ENCODE assay signal across 25 cellular contexts in the genomic region with DNA sequence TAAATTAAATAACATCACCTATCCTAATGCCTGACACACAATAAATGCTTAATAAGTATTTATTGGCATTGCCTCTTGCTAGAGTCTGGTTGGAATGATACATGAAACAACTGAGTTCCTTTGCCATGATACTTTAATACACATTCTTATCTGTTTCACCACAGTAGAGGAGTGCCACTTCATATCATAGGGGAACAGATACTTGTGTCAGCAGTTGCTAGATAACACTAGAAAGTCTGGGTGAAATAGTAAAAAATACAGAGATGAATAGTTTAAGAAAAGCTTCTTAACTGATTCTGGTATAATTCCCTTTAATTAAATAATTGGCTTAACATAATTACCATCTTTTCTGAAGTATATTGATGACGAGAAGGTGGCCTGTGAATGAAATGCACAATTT.
DNase-seq lines count a peak whose midpoint lies in the region; ATAC-seq and TF ChIP-seq lines count a peak whose summit lies in the region.
"Had no signal": no experiment of that assay in that cellular context is flagged by ENCODE, and none has a peak within 500 bp of the region (broad histone marks: within the 10 kb centered on the region; RNA-seq: fewer than 3 reads in every experiment).

No MANE protein-coding gene starts in this region.

- H3K9me3 Mint-ChIP-seq in endodermal cell = no peaks in the 10 kb centered on the region
- H3K9me3 Mint-ChIP-seq: CD8-positive, alpha-beta memory T cell had no signal

- peaks cover 36% of the 10 kb centered on the region for H3K4me1 ChIP-seq in cardiac muscle cell (ENCODE audit: low read depth)
- H3K4me1 ChIP-seq in PC-9 (replicated peaks; ENCODE audit: insufficient read depth) = no peaks in the 10 kb centered on the region
- peaks cover 11% of the 10 kb centered on the region for H3K4me1 ChIP-seq in endodermal cell (ENCODE audit: control insufficient read depth, insufficient read depth, low read length)
- peaks cover 56% of the 10 kb centered on the region for H3K4me1 ChIP-seq in neuron (ENCODE audit: insufficient read depth, low read length)
- H3K4me1 ChIP-seq in MM.1S (ENCODE audit: low read length) = no peaks in the 10 kb centered on the region
- H3K4me1 ChIP-seq: BE2C had no signal

- H3K27me3 ChIP-seq in cardiac muscle cell (no peaks in the 10 kb centered on the region), PC-9 (ENCODE audit: insufficient read depth, low read depth) (no peaks in the 10 kb centered on the region), endodermal cell (ENCODE audit: control insufficient read depth, insufficient read depth, low read length, poor library complexity, severe bottlenecking) (no peaks in the 10 kb centered on the region), neuron (ENCODE audit: insufficient read depth, low read length) (no peaks in the 10 kb centered on the region), MM.1S (replicated peaks; ENCODE audit: insufficient read depth, low read length) (no peaks in the 10 kb centered on the region)
- H3K27me3 ChIP-seq: BE2C had no signal

- no peak overlapping the region for H3K4me3 ChIP-seq in cardiac muscle cell
- H3K4me3 ChIP-seq in PC-9 = no peak overlapping the region
- no peak overlapping the region for H3K4me3 ChIP-seq in endodermal cell (ENCODE audit: low read length)
- no peak overlapping the region for H3K4me3 ChIP-seq in neuron (ENCODE audit: low read length)
- no peak overlapping the region for H3K4me3 ChIP-seq in MM.1S (ENCODE audit: low read length)
- H3K4me3 ChIP-seq: GM23248, MG63 had no signal

- POLR2A ChIA-PET in PC-9 (lab: Charles Lee; ENCODE audit: unreplicated experiment) = no interaction called here

- TF ChIP-seq CTCF in cardiac muscle cell (IDR thresholded peaks at IDR 0.05; ENCODE audit: low read depth, low read length) (no peak), PC-9 (conservative IDR thresholded peaks at IDR 0.05) (no peak), endodermal cell (conservative IDR thresholded peaks at IDR 0.05) (no peak), MM.1S (IDR thresholded peaks at IDR 0.05; ENCODE audit: low read length) (no peak)

- H3K4me2 ChIP-seq in PC-9 (no peak overlapping the region), MM.1S (ENCODE audit: low read depth, low read length) (no peak overlapping the region)

- no peaks in the 10 kb centered on the region for H3K9me2 ChIP-seq in PC-9 (ENCODE audit: insufficient read depth)
- H3K9me2 ChIP-seq in MM.1S (replicated peaks; ENCODE audit: insufficient read depth, low read length) = no peaks in the 10 kb centered on the region

- peaks cover 9% of the 10 kb centered on the region for H3K4me1 Mint-ChIP-seq in endodermal cell
- H3K4me1 Mint-ChIP-seq: CD14-positive monocyte; CD8-positive, alpha-beta memory T cell; T-cell had no signal

- H3K9ac ChIP-seq in endodermal cell (ENCODE audit: extremely low read depth, low read length, poor library complexity, severe bottlenecking) = no peak overlapping the region
- H3K9ac ChIP-seq in MM.1S (ENCODE audit: low read length) = no peak overlapping the region
- H3K9ac ChIP-seq: GM23248 had no signal

- no peaks in the 10 kb centered on the region for H3K79me2 ChIP-seq in PC-9 (ENCODE audit: low read depth)
- no peaks in the 10 kb centered on the region for H3K79me2 ChIP-seq in MM.1S (ENCODE audit: low read length)

- no peaks in the 10 kb centered on the region for H4K20me1 ChIP-seq in PC-9 (ENCODE audit: insufficient read depth)
- H4K20me1 ChIP-seq in MM.1S (ENCODE audit: insufficient read depth, low read length) = no peaks in the 10 kb centered on the region

- ATAC-seq in Right ventricle myocardium inferior (no peak), GM18861 (IDR thresholded peaks at IDR 0.05; ENCODE audit: unreplicated experiment) (no peak), HG03378 (IDR thresholded peaks at IDR 0.05; ENCODE audit: unreplicated experiment) (no peak)
- ATAC-seq: T-cell had no signal

- no peak overlapping the region for H3K4me3 Mint-ChIP-seq in endodermal cell
- H3K4me3 Mint-ChIP-seq: CD14-positive monocyte; CD8-positive, alpha-beta memory T cell; T-cell had no signal

- H3K36me3 Mint-ChIP-seq in endodermal cell (ENCODE audit: low read depth) = no peaks in the 10 kb centered on the region
- H3K36me3 Mint-ChIP-seq: CD14-positive monocyte; CD8-positive, alpha-beta memory T cell; T-cell had no signal

- H3F3A ChIP-seq in PC-9 (ENCODE audit: insufficient read depth, low read depth) (no peaks in the 10 kb centered on the region), MM.1S (ENCODE audit: insufficient read depth, low read length) (no peaks in the 10 kb centered on the region)

- H3K27me3 Mint-ChIP-seq in endodermal cell (ENCODE audit: insufficient read depth) = no peaks in the 10 kb centered on the region
- H3K27me3 Mint-ChIP-seq: CD8-positive, alpha-beta memory T cell; T-cell had no signal

- CTCF ChIA-PET in PC-9 (lab: Charles Lee) = no interaction called here

- H3K9me3 ChIP-seq in cardiac muscle cell (ENCODE audit: low read depth) (no peaks in the 10 kb centered on the region), PC-9 (ENCODE audit: insufficient read depth, low read depth) (no peaks in the 10 kb centered on the region), endodermal cell (ENCODE audit: control insufficient read depth, low read length) (no peaks in the 10 kb centered on the region), neuron (ENCODE audit: low read length) (no peaks in the 10 kb centered on the region), MM.1S (replicated peaks; ENCODE audit: insufficient read depth, low read length) (no peaks in the 10 kb centered on the region)
- H3K9me3 ChIP-seq: BE2C, MG63 had no signal

- H3K36me3 ChIP-seq in cardiac muscle cell (no peaks in the 10 kb centered on the region), PC-9 (ENCODE audit: low read depth) (no peaks in the 10 kb centered on the region), endodermal cell (ENCODE audit: control insufficient read depth, insufficient read depth, low read length) (no peaks in the 10 kb centered on the region), neuron (ENCODE audit: insufficient read depth, low read length) (no peaks in the 10 kb centered on the region), MM.1S (replicated peaks; ENCODE audit: insufficient read depth, low read length) (no peaks in the 10 kb centered on the region)
- H3K36me3 ChIP-seq: BE2C, MG63 had no signal

- intact Hi-C loops in Right ventricle myocardium inferior (cut with DNase I) (no loop called here), PC-9 (cut with micrococcal nuclease; ENCODE audit: unreplicated experiment) (no loop called here)

- H3K27ac ChIP-seq in cardiac muscle cell (peak overlapping the region; percentile 83), PC-9 (no peak overlapping the region), endodermal cell (ENCODE audit: low read depth, low read length) (peak overlapping the region; percentile 44), MM.1S (ENCODE audit: low read length) (no peak overlapping the region)
- H3K27ac ChIP-seq: GM23248 had no signal

- no TSS peak for BruUV-seq in PC-9 (replicated peaks; lab: Mats Ljungman, UMichigan)

- WGBS in endodermal cell (ENCODE audit: insufficient coverage in 1 of 2, insufficient read length in 1 of 2), 2 experiments = no CpG with 5 or more reads among the region's 1 CpG

- H3K27ac Mint-ChIP-seq in endodermal cell = no peak overlapping the region
- H3K27ac Mint-ChIP-seq: CD14-positive monocyte; CD8-positive, alpha-beta memory T cell; T-cell had no signal

- H2AFZ ChIP-seq in PC-9 (peak overlapping the region; percentile 73; the same call in 1 of the 2 replicates), neuron (ENCODE audit: low read depth, low read length) (peak overlapping the region; percentile 92), MM.1S (ENCODE audit: low read length) (no peak overlapping the region)
- H2AFZ ChIP-seq: GM23248 had no signal

- DNase-seq in cardiac muscle cell (ENCODE audit: low read depth in 1 of 2, low spot score in 1 of 2) = no peak
- no peak for DNase-seq in Right ventricle myocardium inferior (ENCODE audit: missing footprints)
- no peak for DNase-seq in PC-9
- DNase-seq in endodermal cell = no peak
- no peak for DNase-seq in MM.1S
- DNase-seq: 8988T; ACHN; BE2C; CD8-positive, alpha-beta memory T cell; DMS153; GM23248; H7; KG1; MG63; NCI-H187; NCI-H2081 treated with DMSO at 0.1 percent for 48 hours; NCI-H226; NCI-H510A; RPMI8226; SHP77; T-cell had no signal

Comparison
In these comparisons a context has a peak if more than half of its experiments do, and no peak if none do; other contexts are left out.
1. H3K27ac ChIP-seq: peak in cardiac muscle cell (single experiment) and endodermal cell (single experiment); none in PC-9 (single experiment) and MM.1S (single experiment).